23 cellular contexts compared by ENCODE assay signal in genomic region chr3:7487763-7488162, GRCh38.
"Had no signal": no experiment of that assay in that cellular context is flagged by ENCODE, and none has a peak within 500 bp of the region (broad histone marks: within the 10 kb centered on the region; RNA-seq: fewer than 3 reads in every experiment).

No MANE protein-coding gene starts in this region.

- H3K9me3 ChIP-seq: body of pancreas, lower lobe of right lung, tibial nerve had no signal

- H3K27ac ChIP-seq: body of pancreas, cardiac muscle cell, esophagus muscularis mucosa, foreskin keratinocyte, heart left ventricle, lower lobe of right lung, neural progenitor cell, right atrium auricular region, tibial nerve had no signal

- H3K27me3 ChIP-seq: body of pancreas, cardiac muscle cell, esophagus muscularis mucosa, foreskin keratinocyte, heart left ventricle, neural progenitor cell, right atrium auricular region, tibial nerve had no signal

- ATAC-seq: activated naive CD4-positive, alpha-beta T cell treated with anti-CD3 and anti-CD28 coated beads, Interleukin-2, amount 50 U/mL, for 72 hours; activated T-cell treated with anti-CD3 and anti-CD28 coated beads, Interleukin-2, amount 50 U/mL, for 72 hours; body of pancreas; foreskin keratinocyte; heart left ventricle; lower lobe of right lung; natural killer cell had no signal

- H3K4me1 ChIP-seq: body of pancreas, esophagus muscularis mucosa, foreskin keratinocyte, heart left ventricle, lower lobe of right lung, neural progenitor cell, right atrium auricular region, tibial nerve had no signal

- H3K36me3 ChIP-seq: cardiac muscle cell, esophagus muscularis mucosa, heart left ventricle, lower lobe of right lung, neural progenitor cell, right atrium auricular region, tibial nerve had no signal

- H3K4me3 ChIP-seq: body of pancreas, cardiac muscle cell, esophagus muscularis mucosa, heart left ventricle, lower lobe of right lung, neural progenitor cell, right atrium auricular region, tibial nerve had no signal

- DNase-seq: activated CD4-positive, alpha-beta T cell treated with anti-CD3 and anti-CD28 coated beads for 4 hours; activated CD4-positive, alpha-beta T cell treated with anti-CD3 and anti-CD28 coated beads, Interleukin-2, amount 50 U/mL, for 4 hours; activated CD4-positive, CD25-positive, alpha-beta regulatory T cell; activated naive CD4-positive, alpha-beta T cell; activated T-cell treated with anti-CD3 and anti-CD28 coated beads for 4 hours; activated T-cell treated with anti-CD3 and anti-CD28 coated beads, Interleukin-2, amount 50 U/mL, for 72 hours; anterior cingulate cortex; body of pancreas; endodermal cell; foreskin keratinocyte; heart left ventricle; hypothalamus; lower lobe of right lung; mesendoderm; natural killer cell; stimulated activated naive CD4-positive, alpha-beta T cell treated with Interleukin-2 at 50 U/mL for 16 hours; T-helper 1 cell had no signal
